8 cellular contexts compared by ENCODE assay signal in the genomic region with DNA sequence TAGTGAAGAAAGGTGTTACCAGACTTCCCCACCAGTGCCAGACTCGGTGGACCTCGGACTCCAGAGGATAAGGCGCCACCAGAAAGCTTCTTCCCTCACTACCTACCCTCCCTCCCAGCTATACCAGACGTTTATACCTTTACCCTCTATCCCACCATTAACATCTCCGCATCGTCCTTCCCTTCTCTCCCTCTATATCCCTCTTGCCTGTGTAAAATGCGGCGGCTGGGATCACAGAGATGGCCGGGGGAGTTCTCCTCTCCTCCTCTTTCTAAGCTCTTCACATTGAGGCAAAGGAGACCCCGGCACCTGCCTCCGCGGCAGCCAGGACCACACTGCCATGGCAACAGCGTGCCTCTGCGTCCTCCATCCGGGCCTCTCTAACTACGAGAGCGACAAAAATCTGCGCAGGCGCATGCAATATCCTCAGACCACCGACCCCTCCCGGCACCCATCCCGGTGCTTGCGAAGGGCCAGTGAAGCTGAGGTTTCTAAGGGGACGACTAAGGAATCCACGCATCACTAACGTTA. TPM values are rescaled to one million over a fixed set of nuclear protein-coding genes. Genes with fewer than 3 reads are reported as not detected.
DNase-seq lines count a peak whose midpoint lies in the region; ATAC-seq and TF ChIP-seq lines count a peak whose summit lies in the region.

A gene (minus strand): TSS at position 394 of the 531 bp plus-strand sequence. CDS start 2,547 bp downstream, outside the sequence.

- no peaks in the 10 kb centered on the region for H3K36me3 Mint-ChIP-seq in activated naive CD8-positive, alpha-beta T cell treated with anti-CD3 and anti-CD28 coated beads, Interleukin-2, amount 10 ng/mL, durations not matched to agents 7 days and 5 days

- H3K9me3 Mint-ChIP-seq in activated naive CD8-positive, alpha-beta T cell treated with anti-CD3 and anti-CD28 coated beads, Interleukin-2, amount 10 ng/mL, durations not matched to agents 7 days and 5 days, result peaks cover 2% of the 10 kb centered on the region

- H3K27me3 ChIP-seq in SJCRH30, result no peaks in the 10 kb centered on the region
- H3K27me3 ChIP-seq in left ventricle myocardium inferior (ENCODE audit: low read depth), result peaks cover 23% of the 10 kb centered on the region
- peaks cover 5% of the 10 kb centered on the region for H3K27me3 ChIP-seq in upper lobe of right lung

- H3K36me3 ChIP-seq in SJCRH30 (no peaks in the 10 kb centered on the region), left ventricle myocardium inferior (no peaks in the 10 kb centered on the region), upper lobe of right lung (no peaks in the 10 kb centered on the region)

- H3K27ac ChIP-seq in SJCRH30 (no peak within 1 kb of the TSS), left ventricle myocardium inferior (replicated peaks) (no peak within 1 kb of the TSS), upper lobe of right lung (no peak within 1 kb of the TSS)

- peak within 1 kb of the TSS; percentile 92 for H3K4me3 Mint-ChIP-seq in activated naive CD8-positive, alpha-beta T cell treated with anti-CD3 and anti-CD28 coated beads, Interleukin-2, amount 10 ng/mL, durations not matched to agents 7 days and 5 days

- POLR2A ChIA-PET in activated naive CD8-positive, alpha-beta T cell treated with anti-CD3 and anti-CD28 coated beads, Interleukin-2, amount 10 ng/mL, durations not matched to agents 7 days and 5 days (lab: Charles Lee), result interaction anchor here (0.6 to 1.8 kb wide), 2 partner anchors 59 to 437 kb away, joined by 3 to 6 read pairs; a partner anchor contains a TSS

- H3K4me1 Mint-ChIP-seq in activated naive CD8-positive, alpha-beta T cell treated with anti-CD3 and anti-CD28 coated beads, Interleukin-2, amount 10 ng/mL, durations not matched to agents 7 days and 5 days, result peaks cover 3% of the 10 kb centered on the region

- H3K27ac Mint-ChIP-seq in activated naive CD8-positive, alpha-beta T cell treated with anti-CD3 and anti-CD28 coated beads, Interleukin-2, amount 10 ng/mL, durations not matched to agents 7 days and 5 days, result no peak within 1 kb of the TSS

- TF ChIP-seq CTCF in GM13977 (IDR thresholded peaks at IDR 0.05; ENCODE audit: extremely low read depth, insufficient read depth, missing control alignments) (no peak), left ventricle myocardium inferior (IDR thresholded peaks at IDR 0.05; ENCODE audit: borderline replicate concordance) (no peak), upper lobe of right lung (IDR thresholded peaks at IDR 0.05) (no peak)

- DNase-seq in GM13977 (ENCODE audit: low spot score) (peak; percentile 10), SJCRH30 (peak; percentile 78 to 79), left ventricle myocardium inferior (peak; percentile 55), posterior vena cava (ENCODE audit: low spot score) (peak; percentile 81), upper lobe of right lung (peak; percentile 67), NCI-H2196 (lab: John Stamatoyannopoulos, UW; ENCODE audit: unreplicated experiment) (no peak)
- DNase-seq in activated naive CD8-positive, alpha-beta T cell treated with anti-CD3 and anti-CD28 coated beads, Interleukin-2, amount 10 ng/mL, durations not matched to agents 7 days and 5 days, result peak; percentile 70

- ATAC-seq in HG03442 (IDR thresholded peaks at IDR 0.05; ENCODE audit: unreplicated experiment) (peak; percentile 86), upper lobe of right lung (peak; percentile 72)
- peak; percentile 99 for ATAC-seq in activated naive CD8-positive, alpha-beta T cell treated with anti-CD3 and anti-CD28 coated beads, Interleukin-2, amount 10 ng/mL, durations not matched to agents 7 days and 5 days (ENCODE audit: low read depth)

- peaks cover 72% of the 10 kb centered on the region for H3K27me3 Mint-ChIP-seq in activated naive CD8-positive, alpha-beta T cell treated with anti-CD3 and anti-CD28 coated beads, Interleukin-2, amount 10 ng/mL, durations not matched to agents 7 days and 5 days

- intact Hi-C loops in left ventricle myocardium inferior (cut with micrococcal nuclease) (no loop called here), posterior vena cava (cut with DNase I) (no loop called here), upper lobe of right lung (cut with DNase I) (no loop called here)

- in situ Hi-C loops in GM13977 (cut with MboI; ENCODE audit: low pct_unique_long_range_greater_than_20kb, low sequenced_read_pairs, unreplicated experiment), result no loop called here

- peak within 1 kb of the TSS; percentile 51 for H3K4me3 ChIP-seq in SJCRH30
- peak within 1 kb of the TSS; percentile 72 for H3K4me3 ChIP-seq in left ventricle myocardium inferior
- H3K4me3 ChIP-seq in upper lobe of right lung, result peak within 1 kb of the TSS; percentile 38

- H3K4me1 ChIP-seq in SJCRH30 (no peaks in the 10 kb centered on the region), left ventricle myocardium inferior (peaks cover 7% of the 10 kb centered on the region), upper lobe of right lung (no peaks in the 10 kb centered on the region)

- H3K9me3 ChIP-seq in SJCRH30 (replicated peaks) (no peaks in the 10 kb centered on the region), left ventricle myocardium inferior (replicated peaks) (peaks cover 2% of the 10 kb centered on the region), upper lobe of right lung (no peaks in the 10 kb centered on the region)

RNA-seq across cellular contexts. Expression of the gene that starts here (rescaled TPM):
- total RNA-seq in SJCRH30 (2014; rRNA removed; shearing (Covaris generic)), result 0.46 and 1.2 TPM in 2 replicates
- not detected for total RNA-seq in activated naive CD8-positive, alpha-beta T cell treated with anti-CD3 and anti-CD28 coated beads, Interleukin-2, amount 10 ng/mL, durations not matched to agents 7 days and 5 days
- total RNA-seq in left ventricle myocardium inferior (1.5 TPM), posterior vena cava (under 1 TPM; 0.51 to 0.95 TPM), upper lobe of right lung (0.32 TPM)

Comparison
In these comparisons a context has a peak if more than half of its experiments do, and no peak if none do; other contexts are left out.
1. Peak in DNase-seq and ATAC-seq in activated naive CD8-positive, alpha-beta T cell treated with anti-CD3 and anti-CD28 coated beads, Interleukin-2, amount 10 ng/mL, durations not matched to agents 7 days and 5 days; RNA of the gene not detected or under 1 TPM.
2. Peak in DNase-seq in posterior vena cava; RNA of the gene not detected or under 1 TPM.
3. Peak in DNase-seq, ATAC-seq and H3K4me3 ChIP-seq in upper lobe of right lung; RNA of the gene not detected or under 1 TPM.